ENCODE assay signal across 27 cellular contexts in the genomic region with DNA sequence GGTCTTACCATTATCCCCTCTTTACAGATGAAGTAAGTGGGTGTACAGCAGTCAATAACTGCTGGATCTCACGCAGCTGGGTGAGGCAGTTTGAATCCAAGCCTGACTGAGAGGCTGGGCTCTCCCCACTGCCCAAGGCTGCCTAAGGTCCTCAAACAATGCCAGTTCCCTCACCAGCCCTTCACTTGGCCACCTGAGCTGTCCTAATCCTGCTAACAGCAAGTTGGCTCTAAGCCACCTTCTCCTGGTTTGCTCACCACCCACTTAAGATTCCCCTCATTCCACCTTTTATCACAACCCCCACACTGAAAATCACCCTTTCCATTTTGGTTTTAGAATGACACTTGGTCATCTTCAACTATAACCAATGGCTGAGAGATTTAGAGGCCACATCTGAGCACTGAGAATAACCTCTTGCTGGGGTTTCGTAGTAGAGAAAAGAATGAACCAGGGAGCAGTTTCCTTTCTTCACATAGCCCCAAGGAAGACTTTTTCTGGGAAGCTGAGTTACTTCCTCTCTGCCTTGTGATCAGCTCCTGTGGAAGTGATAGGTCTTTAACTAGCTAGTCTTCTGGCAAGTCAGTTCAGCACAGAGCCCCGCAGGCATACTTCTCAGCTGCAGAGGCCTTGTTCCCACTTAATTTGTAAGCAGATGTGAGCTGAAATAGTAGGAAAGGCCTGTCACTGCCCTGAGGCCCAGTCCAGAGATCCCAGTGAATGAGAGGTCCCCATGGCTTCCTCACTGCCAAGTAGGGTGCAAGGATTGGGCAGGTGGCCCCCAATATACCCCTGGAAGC. TPM values are rescaled to one million over a fixed set of nuclear protein-coding genes. Genes with fewer than 3 reads are reported as not detected.
DNase-seq lines count a peak whose midpoint lies in the region; ATAC-seq, FAIRE-seq and TF ChIP-seq lines count a peak whose summit lies in the region.
"Had no signal": no experiment of that assay in that cellular context is flagged by ENCODE, and none has a peak within 500 bp of the region (broad histone marks: within the 10 kb centered on the region; RNA-seq: fewer than 3 reads in every experiment).

No MANE protein-coding gene starts in this region.

- TF ChIP-seq CTCF in RWPE1 (conservative IDR thresholded peaks at IDR 0.05; ENCODE audit: low read depth) (no peak), thyroid gland (IDR thresholded peaks at IDR 0.05) (no peak), GM10248 (IDR thresholded peaks at IDR 0.05; ENCODE audit: control extremely low read depth, extremely low read depth, low read depth, missing control alignments) (no peak)

- POLR2A ChIA-PET in RWPE1 (lab: Yijun Ruan, JAX; ENCODE audit: low non-redundant PET) (no interaction called here), GM10248 (lab: Yijun Ruan, JAX) (no interaction called here)

- peak; percentile 90 to 91 for ATAC-seq in left cardiac atrium
- ATAC-seq: effector memory CD8-positive, alpha-beta T cell; PC-3; stimulated activated naive CD8-positive, alpha-beta T cell treated with anti-CD3 and anti-CD28 coated beads, Interleukin-15, Interleukin-2, amounts not matched to agents 100 U/mL and 50 U/mL, for 24 hours had no signal

- TF ChIP-seq POLR2A in thyroid gland (IDR thresholded peaks at IDR 0.05): no peak

- FAIRE-seq in GM19239 (lab: Jason Lieb, UNC): no peak
- FAIRE-seq: H54 had no signal

- H3K4me3 ChIP-seq in thyroid gland (replicated peaks in 1 of 3): no peak overlapping the region
- H3K4me3 ChIP-seq: breast epithelium, colonic mucosa, hepatocyte, prostate gland, SJCRH30, thoracic aorta had no signal

- CTCF ChIA-PET in RWPE1 (lab: Yijun Ruan, JAX): interaction anchor here (0.6 kb wide), 1 partner anchor 504 kb away, joined by 4 read pairs; no protein-coding TSS in a partner anchor
- CTCF ChIA-PET in GM10248 (lab: Yijun Ruan, JAX): interaction anchor here (1.8 kb wide), 1 partner anchor 8 kb away, joined by 5 read pairs; no protein-coding TSS in a partner anchor

- DNase-seq in NCI-H2196 (lab: John Stamatoyannopoulos, UW; ENCODE audit: unreplicated experiment) (peak; percentile 10), NCI-H2196 treated with DMSO at 0.1 percent for 48 hours (lab: John Stamatoyannopoulos, UW; ENCODE audit: unreplicated experiment) (no peak), RWPE1 (ENCODE audit: low spot score) (no peak), left cardiac atrium (peak; percentile 29), thyroid gland (peak; percentile 43 to 55), GM10248 (ENCODE audit: extremely low spot score) (no peak), GM19239 (ENCODE audit: insufficient read length, low spot score) (no peak)
- DNase-seq in stimulated activated CD4-positive, alpha-beta T cell treated with anti-CD3 and anti-CD28 coated beads, Interleukin-2, amount 100 ng/mL, for 48 hours: no peak
- DNase-seq: activated CD4-positive, alpha-beta T cell treated with anti-CD3 and anti-CD28 coated beads, Interleukin-2, amount 50 U/mL, for 48 hours; activated naive CD4-positive, alpha-beta T cell treated with anti-CD3 and anti-CD28 coated beads, Interleukin-2, amount 10 ng/mL, durations not matched to agents 7 days and 5 days; Calu3; colonic mucosa; effector memory CD8-positive, alpha-beta T cell; erythroblast; IMR-90; naive B cell; NCI-H187; NCI-H446; nucleus accumbens; PC-3; SJCRH30; stimulated activated naive CD8-positive, alpha-beta T cell treated with anti-CD3 and anti-CD28 coated beads, Interleukin-15, Interleukin-2, amounts not matched to agents 100 U/mL and 50 U/mL, for 24 hours had no signal

- intact Hi-C loops in left cardiac atrium (cut with DNase I): no loop called here
- intact Hi-C loops in thyroid gland (cut with DNase I): no loop called here

- H3K9me3 ChIP-seq in thyroid gland: no peaks in the 10 kb centered on the region
- H3K9me3 ChIP-seq: breast epithelium, colonic mucosa, prostate gland, SJCRH30, thoracic aorta had no signal

- WGBS in thyroid gland, 2 donors: 69 to 70% methylated on average over 2 to 3 of the region's 3 CpGs

- H3K36me3 ChIP-seq in thyroid gland: no peaks in the 10 kb centered on the region
- H3K36me3 ChIP-seq: breast epithelium, colonic mucosa, prostate gland, SJCRH30 had no signal

- H3K27ac ChIP-seq in RWPE1 (peak overlapping the region; percentile 67), thyroid gland (no peak overlapping the region)
- H3K27ac ChIP-seq: breast epithelium, colonic mucosa, hepatocyte, SJCRH30, thoracic aorta had no signal

- H3K4me1 ChIP-seq in thyroid gland: peaks cover 0 to 7% of the 10 kb centered on the region in 2 donors
- H3K4me1 ChIP-seq: breast epithelium, colonic mucosa, prostate gland had no signal

- no peaks in the 10 kb centered on the region for H3K27me3 ChIP-seq in thyroid gland
- H3K27me3 ChIP-seq: breast epithelium, colonic mucosa, hepatocyte, SJCRH30 had no signal

RNA-seq across cellular contexts. Expression of a gene that starts 57.8 kb away (rescaled TPM):
- total RNA-seq in left cardiac atrium: 1 to 10 TPM; 4.2 to 5.4 TPM
- 10 to 100 TPM; 30.8 to 45.6 (median 36.8) TPM for total RNA-seq in thyroid gland
- total RNA-seq: SJCRH30 had no signal

Comparison
In these comparisons a context has a peak if more than half of its experiments do, and no peak if none do; other contexts are left out.
1. DNase-seq: peak in NCI-H2196 (single experiment), left cardiac atrium (single experiment) and thyroid gland (2 of 2); none in NCI-H2196 treated with DMSO at 0.1 percent for 48 hours (single experiment), RWPE1 (single experiment), GM10248 (single experiment), GM19239 (single experiment) and stimulated activated CD4-positive, alpha-beta T cell treated with anti-CD3 and anti-CD28 coated beads, Interleukin-2, amount 100 ng/mL, for 48 hours (0 of 2).
2. RNA of a gene that starts 57.8 kb away (total RNA-seq): 30.8 to 45.6 TPM in thyroid gland; 4.2 to 5.4 TPM in left cardiac atrium; every median in the first group is over 4 times any median in the second.